9 cellular contexts compared by ENCODE assay signal in the genomic region with DNA sequence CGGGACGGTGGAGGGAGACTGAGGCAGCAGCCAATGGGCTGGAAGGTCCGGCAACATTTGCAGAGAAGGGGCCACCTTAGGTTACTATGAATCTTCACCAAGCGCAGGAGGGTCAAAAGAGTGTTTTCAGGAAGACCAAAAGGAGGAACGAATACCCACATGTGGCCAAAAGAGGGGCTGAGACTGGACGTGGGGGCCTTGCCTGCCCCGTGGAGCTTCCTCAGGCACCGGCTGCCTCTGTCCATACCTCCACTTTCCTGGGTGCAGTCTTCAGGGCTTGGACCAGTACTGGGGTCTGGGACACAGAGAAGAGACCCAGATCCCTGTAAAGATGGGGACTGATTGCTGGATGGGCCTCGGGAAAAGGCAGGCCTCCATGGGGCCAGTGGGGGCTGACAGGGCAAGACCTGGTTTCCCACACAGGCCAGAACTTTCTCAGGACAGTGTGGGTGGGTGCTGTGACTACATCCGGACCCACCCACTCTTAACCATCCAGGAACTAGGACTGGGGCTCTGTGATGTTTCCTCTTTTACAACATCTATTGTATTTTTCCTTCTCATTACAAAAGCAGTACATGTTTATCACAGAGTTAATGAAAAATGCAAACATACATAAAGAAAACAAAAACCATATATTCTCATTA.
A peak's percentile ranks its signal among the peaks of the same experiment; 100 is the strongest.
DNase-seq lines count a peak whose midpoint lies in the region; ATAC-seq, FAIRE-seq and TF ChIP-seq lines count a peak whose summit lies in the region.
"Had no signal": no experiment of that assay in that cellular context is flagged by ENCODE, and none has a peak within 500 bp of the region (broad histone marks: within the 10 kb centered on the region; RNA-seq: fewer than 3 reads in every experiment).

No MANE protein-coding gene starts in this region.

- no peaks in the 10 kb centered on the region for H3K9me3 ChIP-seq in CD4-positive, CD25-positive, alpha-beta regulatory T cell (ENCODE audit: control insufficient read depth in 2 of 2, low read length in 2 of 2)
- no peaks in the 10 kb centered on the region for H3K9me3 ChIP-seq in colonic mucosa
- no peaks in the 10 kb centered on the region for H3K9me3 ChIP-seq in pancreas

- TF ChIP-seq CTCF in colonic mucosa (IDR thresholded peaks at IDR 0.05) (no peak), chondrocyte (IDR thresholded peaks at IDR 0.05) (no peak), pancreas (IDR thresholded peaks at IDR 0.05) (no peak)

- no peaks in the 10 kb centered on the region for H3K36me3 Mint-ChIP-seq in CD4-positive, CD25-positive, alpha-beta regulatory T cell
- peaks cover 6% of the 10 kb centered on the region for H3K36me3 Mint-ChIP-seq in natural killer cell treated with Interleukin-12 subunit alpha and Interleukin-12 subunit beta and Interleukin-15 and Interleukin-18, amount 100 ng/mL, for 72 hours
- peaks cover 2% of the 10 kb centered on the region for H3K36me3 Mint-ChIP-seq in chondrocyte (ENCODE audit: low read depth)

- peak overlapping the region; percentile 19 to 70 for H3K9ac ChIP-seq in colonic mucosa (ENCODE audit: low read depth in 2 of 2, low read length in 2 of 2)

- H3K27me3 Mint-ChIP-seq in CD4-positive, CD25-positive, alpha-beta regulatory T cell = peaks cover 61% of the 10 kb centered on the region
- H3K27me3 Mint-ChIP-seq in natural killer cell treated with Interleukin-12 subunit alpha and Interleukin-12 subunit beta and Interleukin-15 and Interleukin-18, amount 100 ng/mL, for 72 hours = peaks cover 36 to 66% of the 10 kb centered on the region in 2 donors
- no peaks in the 10 kb centered on the region for H3K27me3 Mint-ChIP-seq in chondrocyte (ENCODE audit: low read depth)

- peaks cover 7% of the 10 kb centered on the region for H3K4me1 ChIP-seq in CD4-positive, CD25-positive, alpha-beta regulatory T cell (ENCODE audit: control insufficient read depth, insufficient read depth, low read length, poor library complexity, severe bottlenecking)
- H3K4me1 ChIP-seq in colonic mucosa (peaks cover 4% of the 10 kb centered on the region), pancreas (peaks cover 0 to 5% (median 0%) of the 10 kb centered on the region in 3 donors)

- H3K27ac Mint-ChIP-seq in CD4-positive, CD25-positive, alpha-beta regulatory T cell = no peak overlapping the region
- H3K27ac Mint-ChIP-seq in natural killer cell treated with Interleukin-12 subunit alpha and Interleukin-12 subunit beta and Interleukin-15 and Interleukin-18, amount 100 ng/mL, for 72 hours = no peak overlapping the region
- H3K27ac Mint-ChIP-seq in chondrocyte (ENCODE audit: unreplicated experiment) = no peak overlapping the region
- H3K27ac Mint-ChIP-seq: T-helper 1 cell treated with Interleukin-12 subunit alpha and Interleukin-12 subunit beta and Interleukin-4 antibody, amounts not matched to agents 30 μg/mL and 1 μg/mL, for 36 hours had no signal

- H3K9me3 Mint-ChIP-seq in CD4-positive, CD25-positive, alpha-beta regulatory T cell = peaks cover 0 to 7% (median 0%) of the 10 kb centered on the region in 7 donors
- no peaks in the 10 kb centered on the region for H3K9me3 Mint-ChIP-seq in natural killer cell treated with Interleukin-12 subunit alpha and Interleukin-12 subunit beta and Interleukin-15 and Interleukin-18, amount 100 ng/mL, for 72 hours
- peaks cover 2% of the 10 kb centered on the region for H3K9me3 Mint-ChIP-seq in chondrocyte (ENCODE audit: low read depth)
- H3K9me3 Mint-ChIP-seq: T-helper 1 cell treated with Interleukin-12 subunit alpha and Interleukin-12 subunit beta and Interleukin-4 antibody, amounts not matched to agents 30 μg/mL and 1 μg/mL, for 36 hours had no signal

- no peak for FAIRE-seq in pancreas (lab: Jason Lieb, UNC)

- H3K27me3 ChIP-seq in CD4-positive, CD25-positive, alpha-beta regulatory T cell (ENCODE audit: control insufficient read depth, insufficient read depth, low read length) = peaks cover 22% of the 10 kb centered on the region
- no peaks in the 10 kb centered on the region for H3K27me3 ChIP-seq in colonic mucosa
- no peaks in the 10 kb centered on the region for H3K27me3 ChIP-seq in pancreas

- peak overlapping the region in 3 of 4 donors; percentile 31 to 61 (median 34) for H3K4me3 Mint-ChIP-seq in CD4-positive, CD25-positive, alpha-beta regulatory T cell
- H3K4me3 Mint-ChIP-seq in natural killer cell treated with Interleukin-12 subunit alpha and Interleukin-12 subunit beta and Interleukin-15 and Interleukin-18, amount 100 ng/mL, for 72 hours = peak overlapping the region; percentile 49
- H3K4me3 Mint-ChIP-seq in chondrocyte (ENCODE audit: unreplicated experiment) = no peak overlapping the region
- H3K4me3 Mint-ChIP-seq: T-helper 1 cell treated with Interleukin-12 subunit alpha and Interleukin-12 subunit beta and Interleukin-4 antibody, amounts not matched to agents 30 μg/mL and 1 μg/mL, for 36 hours had no signal

- intact Hi-C loops in colonic mucosa (cut with DNase I) = no loop called here
- intact Hi-C loops in pancreas (cut with DNase I) = no loop called here

- ATAC-seq in CD4-positive, CD25-positive, alpha-beta regulatory T cell (ENCODE audit: low read depth in 2 of 2) = no peak
- ATAC-seq in HG02852 (IDR thresholded peaks at IDR 0.05; ENCODE audit: unreplicated experiment) (peak; percentile 40), HG03457 (IDR thresholded peaks at IDR 0.05; ENCODE audit: unreplicated experiment) (no peak), pancreas (no peak), GM21447 (IDR thresholded peaks at IDR 0.05; ENCODE audit: unreplicated experiment) (no peak)
- peak in 1 of 2 donors; percentile 11 for ATAC-seq in natural killer cell treated with Interleukin-12 subunit alpha and Interleukin-12 subunit beta and Interleukin-15 and Interleukin-18, amount 100 ng/mL, for 72 hours

- DNase-seq in CD4-positive, CD25-positive, alpha-beta regulatory T cell = no peak
- DNase-seq in colonic mucosa (peak; percentile 25), chondrocyte (ENCODE audit: low spot score) (no peak), pancreas (no peak)
- DNase-seq in natural killer cell treated with Interleukin-12 subunit alpha and Interleukin-12 subunit beta and Interleukin-15 and Interleukin-18, amount 100 ng/mL, for 72 hours (ENCODE audit: low spot score) = no peak

- no peak overlapping the region for H3K4me3 ChIP-seq in CD4-positive, CD25-positive, alpha-beta regulatory T cell (ENCODE audit: low read depth, low read length)
- H3K4me3 ChIP-seq in colonic mucosa (peak overlapping the region; percentile 65), pancreas (peak overlapping the region in 2 of 4 donors; percentile 44 to 60)

- H3K27ac ChIP-seq in CD4-positive, CD25-positive, alpha-beta regulatory T cell (ENCODE audit: insufficient read depth, low read length, poor library complexity, severe bottlenecking) = no peak overlapping the region
- H3K27ac ChIP-seq in colonic mucosa = peak overlapping the region; percentile 53
- no peak overlapping the region for H3K27ac ChIP-seq in pancreas

- 73 to 74% methylated on average over 10 of the region's 10 CpGs for WGBS in pancreas, 2 donors

- H3K36me3 ChIP-seq in CD4-positive, CD25-positive, alpha-beta regulatory T cell (ENCODE audit: control insufficient read depth, insufficient read depth, low read length) = no peaks in the 10 kb centered on the region
- H3K36me3 ChIP-seq in colonic mucosa (no peaks in the 10 kb centered on the region), pancreas (no peaks in the 10 kb centered on the region)

- peaks cover 0 to 7% (median 0%) of the 10 kb centered on the region in 4 donors for H3K4me1 Mint-ChIP-seq in CD4-positive, CD25-positive, alpha-beta regulatory T cell
- peaks cover 0 to 4% of the 10 kb centered on the region in 2 donors for H3K4me1 Mint-ChIP-seq in natural killer cell treated with Interleukin-12 subunit alpha and Interleukin-12 subunit beta and Interleukin-15 and Interleukin-18, amount 100 ng/mL, for 72 hours (ENCODE audit: low read depth in 2 of 2)
- peaks cover 17% of the 10 kb centered on the region for H3K4me1 Mint-ChIP-seq in chondrocyte (ENCODE audit: low read depth)
